19 cellular contexts compared by ENCODE assay signal in genomic region chr3:99885851-99886250, GRCh38.
A peak's percentile ranks its signal among the peaks of the same experiment; 100 is the strongest.
DNase-seq lines count a peak whose midpoint lies in the region; ATAC-seq, FAIRE-seq and TF ChIP-seq lines count a peak whose summit lies in the region.
"Had no signal": no experiment of that assay in that cellular context is flagged by ENCODE, and none has a peak within 500 bp of the region (broad histone marks: within the 10 kb centered on the region; RNA-seq: fewer than 3 reads in every experiment).

No MANE protein-coding gene starts in this region.

- TF ChIP-seq POLR2A in HepG2 (IDR thresholded peaks at IDR 0.05; ENCODE audit: insufficient read depth in 1 of 2, low read depth in 2 of 2, low read length in 2 of 2) (no peak), right lobe of liver (IDR thresholded peaks at IDR 0.05) (no peak)

- in situ Hi-C loops in HepG2 (cut with HindIII; ENCODE audit: extremely low pct_ligation_motif_present, low pct_unique_long_range_greater_than_20kb): no loop called here

- H2AFZ ChIP-seq in HepG2 (ENCODE audit: low read length) (no peak overlapping the region), keratinocyte (ENCODE audit: control insufficient read depth, low read length) (no peak overlapping the region)

- H3K36me3 Mint-ChIP-seq in natural killer cell: no peaks in the 10 kb centered on the region

- CTCF ChIA-PET in HepG2 (lab: Yijun Ruan, JAX; ENCODE audit: low intra/inter-chr PET ratio, low total read pairs): no interaction called here

- H3K4me3 ChIP-seq in HepG2 (replicated peaks in 1 of 3; ENCODE audit: insufficient read depth in 1 of 3, low read depth in 2 of 3, low read length in 3 of 3): no peak overlapping the region
- H3K4me3 ChIP-seq in right lobe of liver: no peak overlapping the region
- H3K4me3 ChIP-seq in keratinocyte (ENCODE audit: control insufficient read depth in 2 of 3, extremely low read depth in 1 of 3, insufficient read depth in 2 of 3, low read depth in 1 of 3, low read length in 3 of 3): no peak overlapping the region
- H3K4me3 ChIP-seq: SK-N-MC had no signal

- DNase-seq in HepG2 (ENCODE audit: low spot score) (no peak), right lobe of liver (no peak), HT-29 (ENCODE audit: low spot score) (peak; percentile 35), keratinocyte (ENCODE audit: low read depth, low spot score) (no peak), SK-N-DZ (ENCODE audit: low spot score) (no peak), natural killer cell (no peak)
- DNase-seq: AML-193; DMS 273 treated with DMSO at 0.1 percent for 48 hours; DND-41; NCI-H1092 treated with DMSO at 0.1 percent for 48 hours; NCI-H146; NCI-H2081; NCI-H748 treated with DMSO at 0.1 percent for 48 hours; NK-92 treated with Interleukin-12 subunit alpha and Interleukin-12 subunit beta, amount 100 ng/mL, for 24 hours; Right ventricle myocardium superior had no signal

- H3K27ac Mint-ChIP-seq in natural killer cell: no peak overlapping the region

- peak; percentile 53; the same call in 2 of the 3 replicates for ATAC-seq in HepG2
- ATAC-seq in right lobe of liver: no peak
- ATAC-seq in HG03196 (IDR thresholded peaks at IDR 0.05; ENCODE audit: unreplicated experiment): no peak
- ATAC-seq in natural killer cell: no peak

- H3K9me1 ChIP-seq in keratinocyte (ENCODE audit: control insufficient read depth, extremely low read depth, insufficient read depth, low read length): no peaks in the 10 kb centered on the region

- TF ChIP-seq RAD21 in HepG2 (CRISPR knock-in tag; IDR thresholded peaks at IDR 0.05): no peak

- H3K4me1 Mint-ChIP-seq in natural killer cell: peaks cover 11 to 21% of the 10 kb centered on the region in 2 donors

- POLR2A ChIA-PET in HepG2 (lab: Yijun Ruan, JAX): no interaction called here

- H3K4me1 ChIP-seq in HepG2 (ENCODE audit: insufficient read depth, low read length): peaks cover 58% of the 10 kb centered on the region
- no peaks in the 10 kb centered on the region for H3K4me1 ChIP-seq in right lobe of liver
- peaks cover 7% of the 10 kb centered on the region for H3K4me1 ChIP-seq in keratinocyte (ENCODE audit: control insufficient read depth, extremely low read depth, insufficient read depth, low read length)

- no peak for FAIRE-seq in HepG2 (lab: Jason Lieb, UNC)
- FAIRE-seq in keratinocyte (lab: Jason Lieb, UNC): peak; percentile 66
- FAIRE-seq: RCC 7860 had no signal

- H3K9me3 Mint-ChIP-seq in natural killer cell: no peaks in the 10 kb centered on the region

- no peak overlapping the region for H3K4me3 Mint-ChIP-seq in natural killer cell

- intact Hi-C loops in HepG2 (cut with micrococcal nuclease; ENCODE audit: unreplicated experiment): no loop called here
- intact Hi-C loops in right lobe of liver (cut with DNase I): no loop called here
- intact Hi-C loops in natural killer cell (cut with micrococcal nuclease): no loop called here

- H3K79me2 ChIP-seq in HepG2 (ENCODE audit: insufficient read depth, low read length) (no peaks in the 10 kb centered on the region), keratinocyte (ENCODE audit: control insufficient read depth, insufficient read depth, low read length) (no peaks in the 10 kb centered on the region)

- 91% methylated on average over 3 of the region's 3 CpGs for WGBS in HepG2 (ENCODE audit: low lambda C conversion rate)
- WGBS in right lobe of liver (ENCODE audit: insufficient coverage, low coverage, low lambda C conversion rate, missing lambda C conversion rate): 95% methylated on average over 3 of the region's 3 CpGs

- dilution Hi-C loops in keratinocyte (cut with MboI; ENCODE audit: extremely low pct_ligation_motif_present, low sequenced_read_pairs): no loop called here

- H3K27me3 Mint-ChIP-seq in natural killer cell (ENCODE audit: low read depth in 2 of 2): no peaks in the 10 kb centered on the region

- H3K27ac ChIP-seq in HepG2 (ENCODE audit: extremely low read length, insufficient read depth, low read length) (peak overlapping the region; percentile 16), right lobe of liver (no peak overlapping the region), keratinocyte (ENCODE audit: control insufficient read depth, insufficient read depth, low read length) (no peak overlapping the region)
- H3K27ac ChIP-seq: C4-2B, SK-N-MC had no signal

- H3K4me2 ChIP-seq in HepG2 (ENCODE audit: low read depth, low read length) (no peak overlapping the region), keratinocyte (ENCODE audit: control insufficient read depth, extremely low read depth, insufficient read depth, low read depth, low read length) (no peak overlapping the region)

- TF ChIP-seq CTCF in HepG2 (CRISPR knock-in tag; IDR thresholded peaks at IDR 0.05) (no peak), right lobe of liver (IDR thresholded peaks at IDR 0.05) (no peak), keratinocyte (optimal IDR thresholded peaks at IDR 0.05 in 1 of 3, IDR thresholded peaks at IDR 0.05 in 1 of 3, conservative IDR thresholded peaks at IDR 0.05 in 1 of 3; ENCODE audit: extremely low read depth in 1 of 3, insufficient read depth in 2 of 3, low read length in 3 of 3) (no peak), natural killer cell (IDR thresholded peaks at IDR 0.05) (no peak)

- H3K36me3 ChIP-seq in HepG2 (replicated peaks in 1 of 2; ENCODE audit: control insufficient read depth in 1 of 2, insufficient read depth in 2 of 2, low read length in 2 of 2) (no peaks in the 10 kb centered on the region), right lobe of liver (no peaks in the 10 kb centered on the region), keratinocyte (ENCODE audit: control insufficient read depth in 2 of 2, extremely low read depth in 1 of 2, insufficient read depth in 2 of 2, low read length in 2 of 2) (no peaks in the 10 kb centered on the region)

- no peak for TF ChIP-seq EP300 in HepG2 (IDR thresholded peaks at IDR 0.05; ENCODE audit: low read depth in 2 of 2, low read length in 2 of 2)
- no peak for TF ChIP-seq EP300 in HepG2 (CRISPR knock-in tag; IDR thresholded peaks at IDR 0.05; ENCODE audit: borderline replicate concordance)

- H3K9ac ChIP-seq in HepG2 (ENCODE audit: insufficient read depth, low read depth, low read length) (no peak overlapping the region), keratinocyte (ENCODE audit: control insufficient read depth, extremely low read depth, insufficient read depth, low read length) (no peak overlapping the region)

- H4K20me1 ChIP-seq in HepG2 (ENCODE audit: insufficient read depth, low read length) (no peaks in the 10 kb centered on the region), keratinocyte (ENCODE audit: control insufficient read depth, extremely low read depth, insufficient read depth, low read length) (no peaks in the 10 kb centered on the region)

- H3K9me3 ChIP-seq in HepG2 (ENCODE audit: low read length) (no peaks in the 10 kb centered on the region), right lobe of liver (no peaks in the 10 kb centered on the region), keratinocyte (ENCODE audit: control insufficient read depth, low read depth, low read length) (no peaks in the 10 kb centered on the region)

- BruUV-seq in HepG2 (replicated peaks; lab: Mats Ljungman, UMichigan): no TSS peak

- no peaks in the 10 kb centered on the region for H3K27me3 ChIP-seq in HepG2 (ENCODE audit: control insufficient read depth in 1 of 2, insufficient read depth in 2 of 2, low read length in 2 of 2)
- H3K27me3 ChIP-seq in right lobe of liver: no peaks in the 10 kb centered on the region
- H3K27me3 ChIP-seq in keratinocyte (ENCODE audit: control insufficient read depth, extremely low read depth, insufficient read depth, low read length): no peaks in the 10 kb centered on the region

TF ChIP-seq in HepG2, 621 proteins besides CTCF, POLR2A, EP300 and RAD21:
- TF ChIP-seq ZNF7 (CRISPR knock-in tag; IDR thresholded peaks at IDR 0.05): 0 out of 2 replicates have a peak, but pooled peaks have one; percentile 37
- TF ChIP-seq ZGPAT (CRISPR knock-in tag; IDR thresholded peaks at IDR 0.05): no peak
